Comparison of ENCODE assay signal across 2 cellular contexts in the genomic region with DNA sequence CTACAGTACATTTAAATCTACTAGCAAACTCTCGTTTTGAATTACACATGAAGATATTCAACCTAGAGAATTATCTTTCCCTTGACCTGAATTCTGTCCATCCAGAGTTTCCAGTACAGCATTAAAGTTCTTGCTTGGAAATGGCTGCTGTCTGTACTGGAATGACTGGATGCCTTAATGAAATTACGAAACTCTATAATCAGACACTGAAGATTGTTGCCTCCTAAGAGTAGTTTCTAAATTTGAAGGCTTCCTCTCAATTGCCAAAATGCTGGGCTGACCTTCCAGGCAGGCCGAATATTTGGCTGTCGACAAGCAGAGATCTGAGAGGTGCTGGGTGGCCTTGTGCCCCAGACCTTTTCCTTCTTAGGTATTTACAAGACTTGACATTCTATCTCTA.
TF ChIP-seq lines count a peak whose summit lies in the region.

No MANE protein-coding gene starts in this region.

TF ChIP-seq in HepG2, 621 proteins besides CTCF, POLR2A, EP300 and RAD21 (continued from another document):
- TF ChIP-seq ZBTB7A (CRISPR knock-in tag; IDR thresholded peaks at IDR 0.05) (no peak), ZNF570 (CRISPR knock-in tag; IDR thresholded peaks at IDR 0.05; ENCODE audit: borderline replicate concordance) (no peak), ZSCAN20 (CRISPR knock-in tag; IDR thresholded peaks at IDR 0.05; ENCODE audit: borderline replicate concordance) (no peak)
- TF ChIP-seq, protein P1, sequence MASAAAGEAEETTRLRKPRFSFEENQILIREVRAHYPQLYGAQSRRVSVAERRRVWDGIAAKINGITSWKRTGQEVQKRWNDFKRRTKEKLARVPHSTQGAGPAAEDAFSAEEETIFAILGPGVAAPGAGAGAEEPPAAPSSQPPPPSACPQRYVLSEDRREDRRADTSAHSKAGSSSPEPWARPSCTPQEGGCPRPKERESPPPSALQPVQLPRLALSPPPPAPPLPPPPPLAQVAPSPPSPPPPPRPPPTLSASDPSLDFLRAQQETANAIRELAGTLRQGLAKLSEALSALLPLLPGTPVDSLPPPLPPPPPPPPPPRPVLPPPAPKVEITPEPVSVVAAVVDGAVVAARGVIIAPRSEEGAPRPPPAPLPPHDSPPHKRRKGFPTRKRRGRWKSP (CRISPR knock-in tag; IDR thresholded peaks at IDR 0.05) = no peak
TF ChIP-seq in HepG2: peak in this region for 1.

TF ChIP-seq in HEK293T, 16 proteins besides CTCF, POLR2A, EP300 and RAD21 (continued from another document):
- TF ChIP-seq, protein P2, sequence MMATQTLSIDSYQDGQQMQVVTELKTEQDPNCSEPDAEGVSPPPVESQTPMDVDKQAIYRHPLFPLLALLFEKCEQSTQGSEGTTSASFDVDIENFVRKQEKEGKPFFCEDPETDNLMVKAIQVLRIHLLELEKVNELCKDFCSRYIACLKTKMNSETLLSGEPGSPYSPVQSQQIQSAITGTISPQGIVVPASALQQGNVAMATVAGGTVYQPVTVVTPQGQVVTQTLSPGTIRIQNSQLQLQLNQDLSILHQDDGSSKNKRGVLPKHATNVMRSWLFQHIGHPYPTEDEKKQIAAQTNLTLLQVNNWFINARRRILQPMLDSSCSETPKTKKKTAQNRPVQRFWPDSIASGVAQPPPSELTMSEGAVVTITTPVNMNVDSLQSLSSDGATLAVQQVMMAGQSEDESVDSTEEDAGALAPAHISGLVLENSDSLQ (IDR thresholded peaks at IDR 0.05) = no peak
- no peak for TF ChIP-seq FOXM1 (IDR thresholded peaks at IDR 0.05; ENCODE audit: borderline replicate concordance)
- TF ChIP-seq FOXK2 (IDR thresholded peaks at IDR 0.05) = no peak
- no peak for TF ChIP-seq ARNT (IDR thresholded peaks at IDR 0.05)
- no peak for TF ChIP-seq HDGF (IDR thresholded peaks at IDR 0.05; ENCODE audit: borderline replicate concordance)
- no peak for TF ChIP-seq BHLHE40 (IDR thresholded peaks at IDR 0.05; ENCODE audit: borderline replicate concordance)
- TF ChIP-seq NFRKB (IDR thresholded peaks at IDR 0.05) = no peak
- TF ChIP-seq CTBP1 (IDR thresholded peaks at IDR 0.05; ENCODE audit: borderline replicate concordance) = no peak
- no peak for TF ChIP-seq SUZ12 (IDR thresholded peaks at IDR 0.05)
- no peak for TF ChIP-seq SP1 (IDR thresholded peaks at IDR 0.05)
- TF ChIP-seq LEF1 (IDR thresholded peaks at IDR 0.05; ENCODE audit: borderline replicate concordance) = no peak
- TF ChIP-seq ELF4 (IDR thresholded peaks at IDR 0.05) = no peak
- no peak for TF ChIP-seq ZNF384 (IDR thresholded peaks at IDR 0.05)
- TF ChIP-seq FOXA1 (IDR thresholded peaks at IDR 0.05) = no peak
- no peak for TF ChIP-seq L3MBTL2 (conservative IDR thresholded peaks at IDR 0.05)
TF ChIP-seq in HEK293T: peak in this region for 0.
